In genomic region chr10:69494626-69495558, GRCh38 we compare ENCODE assay signal across 17 cellular contexts. TPM values are rescaled to one million over a fixed set of nuclear protein-coding genes. Genes with fewer than 3 reads are reported as not detected.
A peak's percentile ranks its signal among the peaks of the same experiment; 100 is the strongest.
DNase-seq lines count a peak whose midpoint lies in the region; ATAC-seq and TF ChIP-seq lines count a peak whose summit lies in the region.
"Had no signal": no experiment of that assay in that cellular context is flagged by ENCODE, and none has a peak within 500 bp of the region (broad histone marks: within the 10 kb centered on the region; RNA-seq: fewer than 3 reads in every experiment).

No MANE protein-coding gene starts in this region.

- peaks cover 10% of the 10 kb centered on the region for H3K4me1 Mint-ChIP-seq in activated CD4-positive, alpha-beta memory T cell treated with anti-CD3 and anti-CD28 coated beads for 36 hours (ENCODE audit: low read depth)

- peak in 1 of 5 experiments; percentile 13 for TF ChIP-seq CTCF in tibial nerve (IDR thresholded peaks at IDR 0.05)

- H3K9me3 Mint-ChIP-seq in activated CD4-positive, alpha-beta memory T cell treated with anti-CD3 and anti-CD28 coated beads for 36 hours, result no peaks in the 10 kb centered on the region
- H3K9me3 Mint-ChIP-seq: HFFc6 had no signal

- peak; percentile 78 to 93 for TF ChIP-seq EP300 in tibial nerve (IDR thresholded peaks at IDR 0.05)

- DNase-seq in anterior cingulate cortex (lab: John Stamatoyannopoulos, UW), result peak in 56 of 58 donors; percentile 41 to 99 (median 90)
- peak; percentile 87 to 98 (median 96) for DNase-seq in head of caudate nucleus
- DNase-seq in occipital lobe (lab: John Stamatoyannopoulos, UW), result peak; percentile 92
- DNase-seq in tibial nerve (ENCODE audit: low spot score in 2 of 2), result peak in 1 of 2 donors; percentile 55
- DNase-seq in activated CD4-positive, alpha-beta memory T cell treated with anti-CD3 and anti-CD28 coated beads for 36 hours, result no peak
- no peak for DNase-seq in GDM1 (lab: John Stamatoyannopoulos, UW)
- DNase-seq: CD8-positive, alpha-beta memory T cell; HFFc6; NCI-H1436 treated with DMSO at 0.1 percent for 48 hours; NCI-H748 treated with DMSO at 0.1 percent for 48 hours; stimulated activated CD4-positive, alpha-beta T cell treated with anti-CD3 and anti-CD28 coated beads, Interleukin-4, amount 100 ng/mL, for 1 hour; stimulated activated naive CD4-positive, alpha-beta T cell treated with Interleukin-2 at 50 U/mL for 16 hours had no signal

- no peaks in the 10 kb centered on the region for H3K27me3 ChIP-seq in tibial nerve
- H3K27me3 ChIP-seq: pancreas had no signal

- POLR2A ChIA-PET in activated CD4-positive, alpha-beta memory T cell treated with anti-CD3 and anti-CD28 coated beads for 36 hours (lab: Charles Lee), result no interaction called here

- CTCF ChIA-PET in activated CD4-positive, alpha-beta memory T cell treated with anti-CD3 and anti-CD28 coated beads for 36 hours (lab: Charles Lee), result interaction anchor here (3.9 kb wide), 1 partner anchor 20 kb away, joined by 11 read pairs; no protein-coding TSS in a partner anchor

- no peaks in the 10 kb centered on the region for H3K9me3 ChIP-seq in tibial nerve
- H3K9me3 ChIP-seq: pancreas had no signal

- ATAC-seq in GM18520 (IDR thresholded peaks at IDR 0.05; ENCODE audit: unreplicated experiment), result no peak
- ATAC-seq: left lobe of liver, pancreas had no signal

- no peak for TF ChIP-seq POLR2A in tibial nerve (IDR thresholded peaks at IDR 0.05)

- no peak overlapping the region for H3K4me3 Mint-ChIP-seq in activated CD4-positive, alpha-beta memory T cell treated with anti-CD3 and anti-CD28 coated beads for 36 hours
- H3K4me3 Mint-ChIP-seq: activated naive CD8-positive, alpha-beta T cell; CD8-positive, alpha-beta memory T cell; HFFc6 had no signal

- no peaks in the 10 kb centered on the region for H3K27me3 Mint-ChIP-seq in activated CD4-positive, alpha-beta memory T cell treated with anti-CD3 and anti-CD28 coated beads for 36 hours
- H3K27me3 Mint-ChIP-seq: activated naive CD8-positive, alpha-beta T cell had no signal

- H3K4me3 ChIP-seq in tibial nerve, result no peak overlapping the region
- H3K4me3 ChIP-seq: pancreas had no signal

- intact Hi-C loops in head of caudate nucleus (cut with DNase I), result loop anchor here (2.0 kb wide), 1 partner anchor 44 kb away; the partner anchor contains the start of gene TSPAN15
- intact Hi-C loops in activated CD4-positive, alpha-beta memory T cell treated with anti-CD3 and anti-CD28 coated beads for 36 hours (cut with micrococcal nuclease), result no loop called here

- H3K36me3 ChIP-seq in tibial nerve, result no peaks in the 10 kb centered on the region
- H3K36me3 ChIP-seq: pancreas had no signal

- peak overlapping the region; percentile 68 to 93 (median 90) for H3K27ac ChIP-seq in tibial nerve
- H3K27ac ChIP-seq: pancreas, RWPE1 had no signal

- no peaks in the 10 kb centered on the region for H3K36me3 Mint-ChIP-seq in activated CD4-positive, alpha-beta memory T cell treated with anti-CD3 and anti-CD28 coated beads for 36 hours
- H3K36me3 Mint-ChIP-seq: activated naive CD8-positive, alpha-beta T cell; CD8-positive, alpha-beta memory T cell had no signal

- H3K27ac Mint-ChIP-seq in activated CD4-positive, alpha-beta memory T cell treated with anti-CD3 and anti-CD28 coated beads for 36 hours, result no peak overlapping the region
- H3K27ac Mint-ChIP-seq: activated naive CD8-positive, alpha-beta T cell; HFFc6 had no signal

- WGBS in tibial nerve, 2 donors, result 52 to 53% methylated on average over 28 to 29 of the region's 30 CpGs

- H3K4me1 ChIP-seq in tibial nerve, result peaks cover 0 to 88% (median 49%) of the 10 kb centered on the region in 4 donors
- H3K4me1 ChIP-seq: pancreas had no signal

RNA-seq across cellular contexts. Expression of gene TSPAN15, which starts 43.6 kb away (rescaled TPM):
- total RNA-seq in occipital lobe (3.1 TPM), tibial nerve (100 to 1,000 TPM in 1 of 4 donors, 10 to 100 TPM in 3; 46.9 to 117 (median 92.7) TPM)
- 1 to 10 TPM; 2.5 to 3.1 TPM for total RNA-seq in activated CD4-positive, alpha-beta memory T cell treated with anti-CD3 and anti-CD28 coated beads for 36 hours

Comparison
In these comparisons a context has a peak if more than half of its experiments do, and no peak if none do; other contexts are left out.
1. DNase-seq: peak in anterior cingulate cortex (56 of 58), head of caudate nucleus (42 of 42) and occipital lobe (single experiment); none in activated CD4-positive, alpha-beta memory T cell treated with anti-CD3 and anti-CD28 coated beads for 36 hours (single experiment) and GDM1 (single experiment).
2. RNA of gene TSPAN15, which starts 43.6 kb away (total RNA-seq): 46.9 to 117 TPM in tibial nerve; 2.5 to 3.1 TPM in activated CD4-positive, alpha-beta memory T cell treated with anti-CD3 and anti-CD28 coated beads for 36 hours and 3.1 TPM in occipital lobe (single experiment); every median in the first group is over 10 times any median in the second.